Comparison of ENCODE assay signal across 1 cellular context in the genomic region with DNA sequence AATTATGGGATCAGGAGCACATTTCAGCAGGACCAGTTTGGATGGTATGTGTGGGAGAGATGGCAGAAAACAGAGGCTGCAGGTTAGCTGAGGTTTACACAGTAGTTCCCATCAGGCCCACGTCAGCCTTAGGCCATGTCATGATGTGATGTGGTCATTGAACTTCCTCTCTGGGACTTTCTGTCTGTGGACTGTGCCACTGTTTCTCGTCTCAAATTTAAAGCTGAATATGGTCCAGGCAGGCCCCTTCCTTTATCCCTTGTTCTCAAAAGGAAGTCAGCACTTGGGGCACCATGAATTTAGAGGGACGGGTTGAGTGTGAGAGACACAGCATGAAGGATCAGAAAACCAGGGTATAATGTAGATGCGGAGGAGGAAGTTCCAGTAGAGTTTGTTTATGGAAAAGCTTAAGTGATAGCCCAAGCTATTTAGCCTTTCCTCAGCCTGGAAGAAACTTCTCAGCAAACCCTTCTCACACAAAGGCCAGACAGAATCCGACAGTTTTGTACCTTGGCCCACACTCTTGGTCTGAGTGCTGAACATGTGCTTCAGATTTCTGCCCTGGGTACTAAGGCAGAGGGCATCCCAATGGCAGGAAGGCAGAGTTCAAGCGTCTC.
TF ChIP-seq lines count a peak whose summit lies in the region.

No MANE protein-coding gene starts in this region.

TF ChIP-seq in HCT116, 20 proteins besides CTCF, POLR2A, EP300 and RAD21 (continued from another document):
- TF ChIP-seq, protein P1, sequence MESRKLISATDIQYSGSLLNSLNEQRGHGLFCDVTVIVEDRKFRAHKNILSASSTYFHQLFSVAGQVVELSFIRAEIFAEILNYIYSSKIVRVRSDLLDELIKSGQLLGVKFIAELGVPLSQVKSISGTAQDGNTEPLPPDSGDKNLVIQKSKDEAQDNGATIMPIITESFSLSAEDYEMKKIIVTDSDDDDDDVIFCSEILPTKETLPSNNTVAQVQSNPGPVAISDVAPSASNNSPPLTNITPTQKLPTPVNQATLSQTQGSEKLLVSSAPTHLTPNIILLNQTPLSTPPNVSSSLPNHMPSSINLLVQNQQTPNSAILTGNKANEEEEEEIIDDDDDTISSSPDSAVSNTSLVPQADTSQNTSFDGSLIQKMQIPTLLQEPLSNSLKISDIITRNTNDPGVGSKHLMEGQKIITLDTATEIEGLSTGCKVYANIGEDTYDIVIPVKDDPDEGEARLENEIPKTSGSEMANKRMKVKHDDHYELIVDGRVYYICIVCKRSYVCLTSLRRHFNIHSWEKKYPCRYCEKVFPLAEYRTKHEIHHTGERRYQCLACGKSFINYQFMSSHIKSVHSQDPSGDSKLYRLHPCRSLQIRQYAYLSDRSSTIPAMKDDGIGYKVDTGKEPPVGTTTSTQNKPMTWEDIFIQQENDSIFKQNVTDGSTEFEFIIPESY (IDR thresholded peaks at IDR 0.05; ENCODE audit: extremely low read depth, insufficient replicate concordance, low read length): no peak
- TF ChIP-seq ELF1 (IDR thresholded peaks at IDR 0.05; ENCODE audit: borderline replicate concordance, low read depth) (no peak), MAX (IDR thresholded peaks at IDR 0.05) (no peak), YY1 (IDR thresholded peaks at IDR 0.05; ENCODE audit: extremely low read depth, insufficient replicate concordance, low read depth, low read length) (no peak)
